In genomic region chr17:67993998-67994361, GRCh38 we compare ENCODE assay signal across 1 cellular context.
TF ChIP-seq lines count a peak whose summit lies in the region.

No MANE protein-coding gene starts in this region.

TF ChIP-seq in HepG2, 621 proteins besides CTCF, POLR2A, EP300 and RAD21 (continued from another document and continues in another):
- TF ChIP-seq ARID5B (CRISPR knock-in tag; IDR thresholded peaks at IDR 0.05) (no peak; the same call in 1 of the 2 replicates), RAD51 (IDR thresholded peaks at IDR 0.05; ENCODE audit: borderline replicate concordance) (no peak), PCBP1 (IDR thresholded peaks at IDR 0.05; ENCODE audit: borderline replicate concordance, low read depth, low read length) (peak; percentile 75; the same call in 1 of the 2 replicates), MXI1 (IDR thresholded peaks at IDR 0.05; ENCODE audit: borderline replicate concordance, low read depth, low read length) (no peak), CEBPG (CRISPR knock-in tag; IDR thresholded peaks at IDR 0.05) (no peak), KDM5A (IDR thresholded peaks at IDR 0.05; ENCODE audit: borderline replicate concordance, low read length) (peak; percentile 55; the same call in 1 of the 2 replicates), ZNF720 (CRISPR knock-in tag; IDR thresholded peaks at IDR 0.05) (no peak), NFE2L1 (CRISPR knock-in tag; IDR thresholded peaks at IDR 0.05; ENCODE audit: borderline replicate concordance) (0 out of 2 replicates have a peak, but pooled peaks have one; percentile 61), RNF2 (conservative IDR thresholded peaks at IDR 0.05; ENCODE audit: low read depth) (peak; percentile 32; the same call in 1 of the 2 replicates), ZNF646 (CRISPR knock-in tag; IDR thresholded peaks at IDR 0.05) (0 out of 2 replicates have a peak, but pooled peaks have one; percentile 48), RXRB (CRISPR knock-in tag; IDR thresholded peaks at IDR 0.05; ENCODE audit: borderline replicate concordance) (no peak), HOXA5 (CRISPR knock-in tag; IDR thresholded peaks at IDR 0.05) (no peak), BCLAF1 (IDR thresholded peaks at IDR 0.05) (no peak), ZNF513 (CRISPR knock-in tag; conservative IDR thresholded peaks at IDR 0.05) (no peak), ARNT (IDR thresholded peaks at IDR 0.05) (no peak), ZNF326 (CRISPR knock-in tag; IDR thresholded peaks at IDR 0.05; ENCODE audit: borderline replicate concordance) (no peak), ZNF660 (CRISPR knock-in tag; IDR thresholded peaks at IDR 0.05; ENCODE audit: borderline replicate concordance, low read depth) (no peak), NFKBIZ (CRISPR knock-in tag; IDR thresholded peaks at IDR 0.05) (no peak), ZNF891 (CRISPR knock-in tag; IDR thresholded peaks at IDR 0.05) (peak; percentile 80), NFRKB (IDR thresholded peaks at IDR 0.05) (no peak), HMG20B (CRISPR knock-in tag; conservative IDR thresholded peaks at IDR 0.05) (no peak), ZNF275 (CRISPR knock-in tag; IDR thresholded peaks at IDR 0.05; ENCODE audit: borderline replicate concordance) (no peak), ZNF484 (CRISPR knock-in tag; IDR thresholded peaks at IDR 0.05; ENCODE audit: borderline replicate concordance, low read depth) (no peak), ZNF546 (CRISPR knock-in tag; conservative IDR thresholded peaks at IDR 0.05) (no peak), ZNF512B (CRISPR knock-in tag; IDR thresholded peaks at IDR 0.05; ENCODE audit: borderline replicate concordance) (no peak), CHCHD3 (CRISPR knock-in tag; IDR thresholded peaks at IDR 0.05) (no peak), ZNF770 (CRISPR knock-in tag; IDR thresholded peaks at IDR 0.05) (peak; percentile 100), AKAP8 (CRISPR knock-in tag; IDR thresholded peaks at IDR 0.05) (no peak), ZFP36L1 (CRISPR knock-in tag; IDR thresholded peaks at IDR 0.05) (no peak), TFDP1 (CRISPR knock-in tag; IDR thresholded peaks at IDR 0.05; ENCODE audit: borderline replicate concordance) (no peak; the same call in 1 of the 2 replicates), ZNF17 (CRISPR knock-in tag; IDR thresholded peaks at IDR 0.05) (no peak), ZC3H4 (CRISPR knock-in tag; IDR thresholded peaks at IDR 0.05; ENCODE audit: borderline replicate concordance) (no peak), CBX5 (CRISPR knock-in tag; IDR thresholded peaks at IDR 0.05; ENCODE audit: borderline replicate concordance) (no peak; the same call in 1 of the 2 replicates), ZNF530 (CRISPR knock-in tag; IDR thresholded peaks at IDR 0.05; ENCODE audit: low read depth) (no peak), JDP2 (CRISPR knock-in tag; IDR thresholded peaks at IDR 0.05; ENCODE audit: borderline replicate concordance) (no peak), FLYWCH1 (CRISPR knock-in tag; IDR thresholded peaks at IDR 0.05) (no peak), ZNF747 (CRISPR knock-in tag; IDR thresholded peaks at IDR 0.05; ENCODE audit: borderline replicate concordance) (no peak), NR3C1 (CRISPR knock-in tag; IDR thresholded peaks at IDR 0.05) (no peak)
